In the genomic region with DNA sequence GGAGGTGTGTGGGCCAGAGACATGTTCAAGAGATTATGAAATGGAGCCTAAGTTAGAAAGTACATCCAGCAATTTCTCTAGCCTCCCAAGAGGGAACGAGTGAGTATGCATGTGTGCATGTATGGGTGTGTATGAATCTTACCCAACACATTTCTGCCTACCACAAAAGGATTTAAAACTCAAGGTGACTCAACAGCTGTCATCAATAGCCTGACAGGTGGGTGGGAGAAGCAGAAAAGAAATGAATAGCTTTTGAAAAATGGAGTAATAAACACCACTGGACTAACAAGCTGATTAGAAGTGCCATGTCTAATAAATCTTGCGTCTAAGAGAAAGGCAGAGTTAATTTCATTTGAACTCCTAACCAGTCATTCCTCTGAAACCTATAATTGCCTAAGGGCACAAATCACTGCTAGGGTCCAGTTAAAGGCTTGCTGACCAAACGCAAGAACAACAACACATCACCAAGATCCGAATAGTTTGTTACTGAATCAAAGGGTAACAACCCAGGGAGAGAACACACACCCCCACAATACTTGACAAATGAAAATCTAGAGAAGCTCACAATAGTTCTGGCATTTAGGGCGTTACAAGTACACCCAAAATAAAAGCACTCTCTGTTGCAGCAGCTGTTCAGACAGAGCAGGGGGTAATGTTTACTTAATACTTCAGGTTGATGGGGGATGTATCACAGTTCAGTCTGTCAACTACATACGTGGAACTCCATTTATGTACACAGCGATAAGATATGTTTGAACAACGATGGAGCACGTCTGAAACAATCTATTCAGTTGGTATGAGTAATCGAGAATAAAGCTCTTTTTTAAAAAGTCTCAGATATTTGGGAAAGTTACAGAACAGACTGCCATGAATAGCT, we compare ENCODE assay signal across 8 cellular contexts. TPM values are rescaled to one million over a fixed set of nuclear protein-coding genes. Genes with fewer than 3 reads are reported as not detected.
DNase-seq lines count a peak whose midpoint lies in the region; ATAC-seq and TF ChIP-seq lines count a peak whose summit lies in the region.

No MANE protein-coding gene starts in this region.

- H3K27me3 Mint-ChIP-seq in HFFc6 (ENCODE audit: insufficient read depth) (peaks cover 4% of the 10 kb centered on the region), T-helper 17 cell (no peaks in the 10 kb centered on the region)

- no peaks in the 10 kb centered on the region for H3K9me2 ChIP-seq in hepatocyte (replicated peaks; ENCODE audit: insufficient read depth)

- H3K9me3 Mint-ChIP-seq in HFFc6: no peaks in the 10 kb centered on the region

- H3K4me3 ChIP-seq in BLaER1 treated with 17β-estradiol and CSF1 and Interleukin-3, amounts not matched to agents 10 nM and 100 nM: peak overlapping the region; percentile 88 to 99 (median 96); a peak in 16 of 20 replicates
- peak overlapping the region; percentile 94 for H3K4me3 ChIP-seq in hepatocyte
- H3K4me3 ChIP-seq in suprapubic skin: peak overlapping the region; percentile 76

- H3K27ac ChIP-seq in BLaER1 treated with 17β-estradiol and CSF1 and Interleukin-3, amounts not matched to agents 10 nM and 100 nM: no peak overlapping the region
- H3K27ac ChIP-seq in hepatocyte (peak overlapping the region; percentile 97), suprapubic skin (peak overlapping the region; percentile 91)

- H3K9ac ChIP-seq in BLaER1 treated with 17β-estradiol and CSF1 and Interleukin-3, amounts not matched to agents 10 nM and 100 nM: peak overlapping the region in 7 of 11 experiments; percentile 86 to 95 (median 91); a peak in 10 of 22 replicates

- H3K36me3 Mint-ChIP-seq in HFFc6 (ENCODE audit: low read depth): peaks cover 17% of the 10 kb centered on the region
- H3K36me3 Mint-ChIP-seq in T-helper 17 cell (ENCODE audit: low read depth): no peaks in the 10 kb centered on the region

- peak; percentile 85 for DNase-seq in HFFc6
- no peak for DNase-seq in T-helper 17 cell
- DNase-seq in hepatocyte (ENCODE audit: low spot score): peak; percentile 57
- DNase-seq in suprapubic skin (ENCODE audit: low spot score in 2 of 2): no peak
- no peak for DNase-seq in stimulated activated CD4-positive, alpha-beta T cell treated with anti-CD3 and anti-CD28 coated beads, Interleukin-1b, Interleukin-23, amount 100 ng/mL, for 48 hours

- H3K4me1 ChIP-seq in BLaER1 treated with 17β-estradiol and CSF1 and Interleukin-3, amounts not matched to agents 10 nM and 100 nM: peaks cover 31 to 57% (median 42%) of the 10 kb centered on the region in 10 experiments
- peaks cover 25% of the 10 kb centered on the region for H3K4me1 ChIP-seq in hepatocyte (ENCODE audit: insufficient read depth)
- H3K4me1 ChIP-seq in suprapubic skin: peaks cover 64% of the 10 kb centered on the region

- no peak for ATAC-seq in T-helper 17 cell
- ATAC-seq in GM18867 (IDR thresholded peaks at IDR 0.05; ENCODE audit: unreplicated experiment): no peak
- no peak for ATAC-seq in GM18907 (IDR thresholded peaks at IDR 0.05; ENCODE audit: unreplicated experiment)

- TF ChIP-seq CTCF in HFFc6 (IDR thresholded peaks at IDR 0.05) (no peak), hepatocyte (IDR thresholded peaks at IDR 0.05; ENCODE audit: poor library complexity) (no peak), suprapubic skin (IDR thresholded peaks at IDR 0.05) (no peak)

- no peak for TF ChIP-seq POLR2A in suprapubic skin (IDR thresholded peaks at IDR 0.05)

- 41% methylated on average over 10 of the region's 10 CpGs for WGBS in hepatocyte (ENCODE audit: low lambda C conversion rate, missing lambda C conversion rate)
- 46% methylated on average over 10 of the region's 10 CpGs for WGBS in suprapubic skin

- H3K4me2 ChIP-seq in BLaER1 treated with 17β-estradiol and CSF1 and Interleukin-3, amounts not matched to agents 10 nM and 100 nM: peak overlapping the region; percentile 85 to 100 (median 94)
- peak overlapping the region; percentile 94 for H3K4me2 ChIP-seq in hepatocyte

- H4K20me1 ChIP-seq in BLaER1 treated with 17β-estradiol and CSF1 and Interleukin-3, amounts not matched to agents 10 nM and 100 nM: peaks cover 4 to 29% (median 19%) of the 10 kb centered on the region in 11 experiments; a peak in 17 of 22 replicates
- peaks cover 6% of the 10 kb centered on the region for H4K20me1 ChIP-seq in hepatocyte (ENCODE audit: insufficient read depth, poor library complexity, severe bottlenecking)

- H3K9me3 ChIP-seq in BLaER1 treated with 17β-estradiol and CSF1 and Interleukin-3, amounts not matched to agents 10 nM and 100 nM (replicated peaks in 1 of 11): no peaks in the 10 kb centered on the region
- no peaks in the 10 kb centered on the region for H3K9me3 ChIP-seq in T-helper 17 cell (ENCODE audit: control insufficient read depth, low read length, poor library complexity, severe bottlenecking)
- no peaks in the 10 kb centered on the region for H3K9me3 ChIP-seq in hepatocyte (ENCODE audit: low read depth)
- no peaks in the 10 kb centered on the region for H3K9me3 ChIP-seq in suprapubic skin

- TF ChIP-seq EP300 in suprapubic skin (IDR thresholded peaks at IDR 0.05): no peak

- H3K4me3 Mint-ChIP-seq in HFFc6: peak overlapping the region; percentile 95
- H3K4me3 Mint-ChIP-seq in T-helper 17 cell: peak overlapping the region; percentile 98

- peaks cover 35 to 49% (median 41%) of the 10 kb centered on the region in 11 experiments for H3K36me3 ChIP-seq in BLaER1 treated with 17β-estradiol and CSF1 and Interleukin-3, amounts not matched to agents 10 nM and 100 nM
- H3K36me3 ChIP-seq in hepatocyte (replicated peaks; ENCODE audit: insufficient read depth, low read depth) (no peaks in the 10 kb centered on the region), suprapubic skin (peaks cover 20% of the 10 kb centered on the region)

- peak overlapping the region; percentile 67 for H3K27ac Mint-ChIP-seq in HFFc6
- peak overlapping the region; percentile 98 for H3K27ac Mint-ChIP-seq in T-helper 17 cell

- H3K79me2 ChIP-seq in hepatocyte: peaks cover 59% of the 10 kb centered on the region

- peak overlapping the region; percentile 64 for H2AFZ ChIP-seq in hepatocyte

- peaks cover 43% of the 10 kb centered on the region for H3K4me1 Mint-ChIP-seq in HFFc6 (ENCODE audit: low read depth)
- H3K4me1 Mint-ChIP-seq in T-helper 17 cell: peaks cover 37% of the 10 kb centered on the region

- no peaks in the 10 kb centered on the region for H3K27me3 ChIP-seq in BLaER1 treated with 17β-estradiol and CSF1 and Interleukin-3, amounts not matched to agents 10 nM and 100 nM
- H3K27me3 ChIP-seq in hepatocyte (no peaks in the 10 kb centered on the region), suprapubic skin (no peaks in the 10 kb centered on the region)

RNA-seq across cellular contexts. Expression of a gene that starts 1.4 kb away (rescaled TPM):
- 10 to 100 TPM; 30.5 to 39.0 (median 31.8) TPM for total RNA-seq in HFFc6 (2021; fragmentation: NEBNext Ultra II Directional; extraction: Animal tissue kit (Norgen Biotek cat#: 25700))
- 10 to 100 TPM; 58.8 to 79.0 TPM for total RNA-seq in T-helper 17 cell
- 77.7 and 82.3 TPM in 2 replicates for total RNA-seq in hepatocyte
- 41.5 and 56.3 TPM in 2 replicates for polyA plus RNA-seq in hepatocyte
- 100 to 1,000 TPM in 2 of 4 donors, 10 to 100 TPM in 2; 52.1 to 124 (median 83.5) TPM for total RNA-seq in suprapubic skin

RNA-seq across cellular contexts. Expression of a gene that starts 1.8 kb away (rescaled TPM):
- total RNA-seq in HFFc6 (2021; fragmentation: NEBNext Ultra II Directional; extraction: Animal tissue kit (Norgen Biotek cat#: 25700)): 10 to 100 TPM; 43.4 to 63.2 (median 49.0) TPM
- total RNA-seq in T-helper 17 cell (10 to 100 TPM; 23.8 to 26.2 TPM), hepatocyte (11.4 and 19.6 TPM in 2 replicates), suprapubic skin (10 to 100 TPM; 14.1 to 26.2 (median 24.1) TPM)
- 25.7 and 28.5 TPM in 2 replicates for polyA plus RNA-seq in hepatocyte

RNA-seq across cellular contexts. Expression of a gene that starts 17.3 kb away (rescaled TPM):
- under 1 TPM; 0.11 to 0.21 (median 0.13) TPM for total RNA-seq in HFFc6 (2021; fragmentation: NEBNext Ultra II Directional; extraction: Animal tissue kit (Norgen Biotek cat#: 25700))
- total RNA-seq in T-helper 17 cell (1 to 10 TPM; 3.2 to 4.5 TPM), hepatocyte (not detected in 2 replicates), suprapubic skin (1 to 10 TPM; 3.2 to 9.0 (median 5.2) TPM)
- 0.81 TPM in 1 of 2 replicates, not detected in the other for polyA plus RNA-seq in hepatocyte

Comparison
In these comparisons a context has a peak if more than half of its experiments do, and no peak if none do; other contexts are left out.
1. H3K27ac ChIP-seq: peak in hepatocyte (single experiment) and suprapubic skin (single experiment); none in BLaER1 treated with 17β-estradiol and CSF1 and Interleukin-3, amounts not matched to agents 10 nM and 100 nM (0 of 11).
2. DNase-seq: peak in HFFc6 (single experiment) and hepatocyte (single experiment); none in T-helper 17 cell (0 of 3), suprapubic skin (0 of 2) and stimulated activated CD4-positive, alpha-beta T cell treated with anti-CD3 and anti-CD28 coated beads, Interleukin-1b, Interleukin-23, amount 100 ng/mL, for 48 hours (single experiment).
3. Peak in every context shown above with its lines, with median percentiles within 50 percentile points of each other: H3K4me3 ChIP-seq.